In the genomic region with DNA sequence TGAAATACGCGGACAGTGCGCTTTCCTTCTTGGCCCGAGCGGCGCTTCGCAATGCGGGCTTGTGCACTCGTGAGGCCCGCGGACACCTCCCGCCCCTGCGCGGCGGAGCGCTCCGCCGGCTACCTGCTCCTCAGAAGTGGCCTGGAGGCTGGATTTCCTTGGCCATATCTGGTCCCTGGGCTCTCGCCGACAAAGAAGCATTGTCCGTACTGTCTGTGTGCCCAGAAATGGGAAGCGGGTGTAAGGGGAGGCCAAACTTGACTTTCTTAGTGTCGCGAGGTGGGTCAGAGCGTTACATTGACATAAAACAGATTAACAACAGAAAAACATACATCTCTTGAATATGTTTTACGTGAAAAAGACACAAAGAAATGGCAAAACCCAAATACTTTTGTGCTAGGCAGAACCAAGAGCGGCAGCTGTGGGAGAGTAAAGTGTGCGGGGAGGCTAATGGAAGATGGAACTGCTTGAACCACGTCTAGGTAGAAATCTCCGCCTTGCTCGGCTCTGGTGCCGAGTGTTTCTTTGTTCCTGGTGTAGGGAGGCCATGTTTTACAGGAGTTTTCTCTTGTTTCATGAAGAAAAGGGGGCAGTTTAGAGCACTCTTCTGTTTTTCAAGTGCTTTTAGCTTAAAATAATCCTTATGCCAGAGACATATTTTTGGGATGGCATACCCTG, we compare ENCODE assay signal across 8 cellular contexts. TPM values are rescaled to one million over a fixed set of nuclear protein-coding genes. Genes with fewer than 3 reads are reported as not detected.
DNase-seq lines count a peak whose midpoint lies in the region; ATAC-seq and TF ChIP-seq lines count a peak whose summit lies in the region.

No MANE protein-coding gene starts in this region.

- peak overlapping the region; percentile 88 to 97 (median 95) for H3K4me3 Mint-ChIP-seq in CD4-positive, CD25-positive, alpha-beta regulatory T cell
- H3K4me3 Mint-ChIP-seq in mesothelial cell of epicardium = peak overlapping the region; percentile 90

- TF ChIP-seq POLR2A in tibial nerve (IDR thresholded peaks at IDR 0.05) = no peak

- peak overlapping the region; percentile 97 for H3K27ac ChIP-seq in CD4-positive, CD25-positive, alpha-beta regulatory T cell (ENCODE audit: insufficient read depth, low read length, poor library complexity, severe bottlenecking)
- H3K27ac ChIP-seq in SJCRH30 = peak overlapping the region; percentile 99
- peak overlapping the region; percentile 95 to 99 for H3K27ac ChIP-seq in coronary artery
- H3K27ac ChIP-seq in tibial nerve = peak overlapping the region; percentile 96 to 100 (median 98)

- ATAC-seq in CD4-positive, CD25-positive, alpha-beta regulatory T cell (ENCODE audit: low read depth in 2 of 2) = peak; percentile 1 to 2
- ATAC-seq in GM19452 (IDR thresholded peaks at IDR 0.05; ENCODE audit: unreplicated experiment) (peak; percentile 21), HG03520 (IDR thresholded peaks at IDR 0.05; ENCODE audit: unreplicated experiment) (peak; percentile 19), GM18519 (IDR thresholded peaks at IDR 0.05; ENCODE audit: low FRiP score, unreplicated experiment) (no peak)

- H3K9me3 ChIP-seq in CD4-positive, CD25-positive, alpha-beta regulatory T cell (ENCODE audit: control insufficient read depth in 2 of 2, low read length in 2 of 2) = no peaks in the 10 kb centered on the region
- H3K9me3 ChIP-seq in SJCRH30 (replicated peaks) (no peaks in the 10 kb centered on the region), tibial nerve (no peaks in the 10 kb centered on the region)

- H3K27me3 ChIP-seq in CD4-positive, CD25-positive, alpha-beta regulatory T cell (ENCODE audit: control insufficient read depth, insufficient read depth, low read length) = no peaks in the 10 kb centered on the region
- H3K27me3 ChIP-seq in SJCRH30 (no peaks in the 10 kb centered on the region), tibial nerve (no peaks in the 10 kb centered on the region)

- TF ChIP-seq CTCF in coronary artery (IDR thresholded peaks at IDR 0.05) (no peak), mesothelial cell of epicardium (IDR thresholded peaks at IDR 0.05; ENCODE audit: unreplicated experiment) (no peak), tibial nerve (IDR thresholded peaks at IDR 0.05) (no peak)

- H3K36me3 Mint-ChIP-seq in CD4-positive, CD25-positive, alpha-beta regulatory T cell = peaks cover 4% of the 10 kb centered on the region
- H3K36me3 Mint-ChIP-seq in mesothelial cell of epicardium = no peaks in the 10 kb centered on the region

- H3K4me1 ChIP-seq in CD4-positive, CD25-positive, alpha-beta regulatory T cell (ENCODE audit: control insufficient read depth, insufficient read depth, low read length, poor library complexity, severe bottlenecking) = peaks cover 20% of the 10 kb centered on the region
- H3K4me1 ChIP-seq in SJCRH30 (peaks cover 9% of the 10 kb centered on the region; the same call in 1 of the 2 replicates), tibial nerve (peaks cover 0 to 22% (median 9%) of the 10 kb centered on the region in 4 donors)

- H3K36me3 ChIP-seq in CD4-positive, CD25-positive, alpha-beta regulatory T cell (ENCODE audit: control insufficient read depth, insufficient read depth, low read length) = no peaks in the 10 kb centered on the region
- H3K36me3 ChIP-seq in SJCRH30 = no peaks in the 10 kb centered on the region
- H3K36me3 ChIP-seq in tibial nerve = no peaks in the 10 kb centered on the region

- peak in 2 of 3 donors; percentile 31 to 51 for DNase-seq in CD4-positive, CD25-positive, alpha-beta regulatory T cell
- peak; percentile 35 to 62 for DNase-seq in SJCRH30
- no peak for DNase-seq in coronary artery (ENCODE audit: low spot score)
- DNase-seq in mesothelial cell of epicardium (ENCODE audit: low spot score in 2 of 2, unreplicated experiment in 2 of 2) = no peak
- DNase-seq in tibial nerve (ENCODE audit: low spot score in 2 of 2) = no peak

- no peaks in the 10 kb centered on the region for H3K9me3 Mint-ChIP-seq in CD4-positive, CD25-positive, alpha-beta regulatory T cell
- H3K9me3 Mint-ChIP-seq in mesothelial cell of epicardium = no peaks in the 10 kb centered on the region

- no peak for TF ChIP-seq EP300 in tibial nerve (IDR thresholded peaks at IDR 0.05)

- peaks cover 19 to 28% (median 26%) of the 10 kb centered on the region in 4 donors for H3K4me1 Mint-ChIP-seq in CD4-positive, CD25-positive, alpha-beta regulatory T cell
- peaks cover 35% of the 10 kb centered on the region for H3K4me1 Mint-ChIP-seq in mesothelial cell of epicardium

- WGBS in tibial nerve, 2 donors = 1% methylated on average over 24 to 27 of the region's 32 CpGs

- peak overlapping the region; percentile 93 to 99 (median 97) for H3K27ac Mint-ChIP-seq in CD4-positive, CD25-positive, alpha-beta regulatory T cell
- peak overlapping the region; percentile 99 for H3K27ac Mint-ChIP-seq in mesothelial cell of epicardium

- H3K27me3 Mint-ChIP-seq in CD4-positive, CD25-positive, alpha-beta regulatory T cell = peaks cover 20% of the 10 kb centered on the region
- peaks cover 1% of the 10 kb centered on the region for H3K27me3 Mint-ChIP-seq in mesothelial cell of epicardium (ENCODE audit: low read depth)

- H3K4me3 ChIP-seq in CD4-positive, CD25-positive, alpha-beta regulatory T cell (ENCODE audit: low read depth, low read length) = peak overlapping the region; percentile 99
- H3K4me3 ChIP-seq in SJCRH30 = peak overlapping the region; percentile 92
- H3K4me3 ChIP-seq in coronary artery = peak overlapping the region; percentile 98
- peak overlapping the region; percentile 80 to 98 (median 94) for H3K4me3 ChIP-seq in tibial nerve

RNA-seq across cellular contexts. Expression of a gene that starts 1.5 kb away (rescaled TPM):
- total RNA-seq in CD4-positive, CD25-positive, alpha-beta regulatory T cell = 7.6 TPM
- polyA plus RNA-seq in CD4-positive, CD25-positive, alpha-beta regulatory T cell = 10 to 100 TPM in 3 of 4 donors, 1 to 10 TPM in 1; 8.0 to 11.7 (median 10.5) TPM
- 23.4 and 28.0 TPM in 2 replicates for total RNA-seq in SJCRH30 (2014; rRNA removed; shearing (Covaris generic))
- total RNA-seq in mesothelial cell of epicardium = 18.5 to 22.9 TPM (median 20.6 TPM) in 3 replicates
- total RNA-seq in tibial nerve = 10 to 100 TPM in 2 of 4 donors, 1 to 10 TPM in 2; 6.6 to 17.9 (median 12.6) TPM

Comparison
In these comparisons a context has a peak if more than half of its experiments do, and no peak if none do; other contexts are left out.
1. DNase-seq: peak in CD4-positive, CD25-positive, alpha-beta regulatory T cell (2 of 3) and SJCRH30 (2 of 2); none in coronary artery (single experiment), mesothelial cell of epicardium (0 of 2) and tibial nerve (0 of 2).
2. Peak in every context shown above with its lines, with median percentiles within 50 percentile points of each other: H3K27ac ChIP-seq and H3K4me3 ChIP-seq.